Comparison of ENCODE assay signal across 18 cellular contexts in genomic region chr21:46604329-46604974, GRCh38. TPM values are rescaled to one million over a fixed set of nuclear protein-coding genes. Genes with fewer than 3 reads are reported as not detected.
A peak's percentile ranks its signal among the peaks of the same experiment; 100 is the strongest.
DNase-seq lines count a peak whose midpoint lies in the region; ATAC-seq and TF ChIP-seq lines count a peak whose summit lies in the region.
"Had no signal": no experiment of that assay in that cellular context is flagged by ENCODE, and none has a peak within 500 bp of the region (broad histone marks: within the 10 kb centered on the region; RNA-seq: fewer than 3 reads in every experiment).

No MANE protein-coding gene starts in this region.

- no peak for TF ChIP-seq CTCF in CD14-positive monocyte (IDR thresholded peaks at IDR 0.05)
- TF ChIP-seq CTCF in HEK293 (tag by site-specific recombination; IDR thresholded peaks at IDR 0.05) = no peak

- intact Hi-C loops in CD14-positive monocyte (cut with micrococcal nuclease) = no loop called here
- intact Hi-C loops in naive thymus-derived CD4-positive, alpha-beta T cell (cut with micrococcal nuclease) = no loop called here

- H3K4me1 ChIP-seq in HEK293 (ENCODE audit: control insufficient read depth, insufficient read depth, low read length) = no peaks in the 10 kb centered on the region; the same call in 1 of the 2 replicates
- H3K4me1 ChIP-seq in naive thymus-derived CD4-positive, alpha-beta T cell (ENCODE audit: control insufficient read depth in 2 of 2, insufficient read depth in 2 of 2, low read length in 2 of 2) = peaks cover 25 to 36% of the 10 kb centered on the region in 2 donors

- peaks cover 0 to 2% (median 0%) of the 10 kb centered on the region in 3 donors for H3K27me3 Mint-ChIP-seq in CD14-positive monocyte (ENCODE audit: low read depth in 3 of 3)
- peaks cover 0 to 1% (median 0%) of the 10 kb centered on the region in 5 donors for H3K27me3 Mint-ChIP-seq in naive thymus-derived CD4-positive, alpha-beta T cell

- no peaks in the 10 kb centered on the region for H3K36me3 ChIP-seq in HEK293 (ENCODE audit: control insufficient read depth in 2 of 2, insufficient read depth in 1 of 2, low read length in 2 of 2)
- H3K36me3 ChIP-seq in naive thymus-derived CD4-positive, alpha-beta T cell (ENCODE audit: control insufficient read depth in 2 of 3, insufficient read depth in 3 of 3, low read length in 3 of 3) = no peaks in the 10 kb centered on the region

- H3K27ac ChIP-seq in HEK293 (ENCODE audit: extremely low read depth, low read depth, low read length) = no peak overlapping the region
- peak overlapping the region; percentile 96 for H3K27ac ChIP-seq in angular gyrus (ENCODE audit: low read depth, low read length)
- H3K27ac ChIP-seq in naive thymus-derived CD4-positive, alpha-beta T cell (ENCODE audit: low read depth, low read length) = peak overlapping the region; percentile 14

- H3K27ac Mint-ChIP-seq in CD14-positive monocyte = peak overlapping the region in 4 of 7 donors; percentile 40 to 77 (median 58)
- peak overlapping the region; percentile 53 to 90 (median 82) for H3K27ac Mint-ChIP-seq in naive thymus-derived CD4-positive, alpha-beta T cell
- H3K27ac Mint-ChIP-seq: B cell had no signal

- no peak for ATAC-seq in naive thymus-derived CD4-positive, alpha-beta T cell
- ATAC-seq in HG03108 (IDR thresholded peaks at IDR 0.05; ENCODE audit: unreplicated experiment) = no peak
- no peak for ATAC-seq in GM21367 (IDR thresholded peaks at IDR 0.05; ENCODE audit: unreplicated experiment)
- ATAC-seq in GM19452 (IDR thresholded peaks at IDR 0.05; ENCODE audit: unreplicated experiment) = no peak
- ATAC-seq in HG03196 (IDR thresholded peaks at IDR 0.05; ENCODE audit: unreplicated experiment) = no peak

- H3K4me1 Mint-ChIP-seq in CD14-positive monocyte = peaks cover 47% of the 10 kb centered on the region
- peaks cover 34 to 88% (median 71%) of the 10 kb centered on the region in 7 donors for H3K4me1 Mint-ChIP-seq in naive thymus-derived CD4-positive, alpha-beta T cell

- no peak overlapping the region for H3K4me3 Mint-ChIP-seq in CD14-positive monocyte
- H3K4me3 Mint-ChIP-seq in naive thymus-derived CD4-positive, alpha-beta T cell = peak overlapping the region in 8 of 10 donors; percentile 37 to 88 (median 72)
- H3K4me3 Mint-ChIP-seq: B cell had no signal

- no peak overlapping the region for H3K4me3 ChIP-seq in HEK293 (ENCODE audit: low read depth, low read length)
- H3K4me3 ChIP-seq in naive thymus-derived CD4-positive, alpha-beta T cell (ENCODE audit: low read length) = no peak overlapping the region
- H3K4me3 ChIP-seq: lung, smooth muscle cell had no signal

- no peaks in the 10 kb centered on the region for H3K36me3 Mint-ChIP-seq in CD14-positive monocyte
- H3K36me3 Mint-ChIP-seq in naive thymus-derived CD4-positive, alpha-beta T cell = no peaks in the 10 kb centered on the region

- no peaks in the 10 kb centered on the region for H3K9me3 Mint-ChIP-seq in CD14-positive monocyte
- H3K9me3 Mint-ChIP-seq in naive thymus-derived CD4-positive, alpha-beta T cell = peaks cover 0 to 1% (median 0%) of the 10 kb centered on the region in 11 donors

- POLR2A ChIA-PET in HEK293 (lab: Yijun Ruan, JAX) = no interaction called here
- POLR2A ChIA-PET in naive thymus-derived CD4-positive, alpha-beta T cell (lab: Charles Lee) = interaction anchor here (1.0 to 2.8 kb wide), 4 partner anchors 11 to 38 kb away, joined by 3 to 13 read pairs (median 10); no protein-coding TSS in a partner anchor

- no peaks in the 10 kb centered on the region for H3K9me3 ChIP-seq in HEK293 (ENCODE audit: control insufficient read depth, insufficient read depth, low read depth, low read length)
- no peaks in the 10 kb centered on the region for H3K9me3 ChIP-seq in naive thymus-derived CD4-positive, alpha-beta T cell (ENCODE audit: control insufficient read depth in 2 of 3, low read length in 3 of 3)

- no peak for DNase-seq in CD14-positive monocyte (ENCODE audit: low spot score)
- no peak for DNase-seq in naive thymus-derived CD4-positive, alpha-beta T cell
- DNase-seq: activated CD4-positive, alpha-beta T cell treated with anti-CD3 and anti-CD28 coated beads, Interleukin-2, amount 50 U/mL, for 1 hour; DND-41; effector CD4-positive, alpha-beta T cell; NCI-H2107; Right ventricle myocardium superior; T1000 had no signal

- no peaks in the 10 kb centered on the region for H3K27me3 ChIP-seq in naive thymus-derived CD4-positive, alpha-beta T cell (ENCODE audit: control insufficient read depth in 2 of 2, insufficient read depth in 2 of 2, low read length in 2 of 2)

- CTCF ChIA-PET in HEK293 (lab: Yijun Ruan, JAX) = interaction anchor here (1.5 kb wide), 1 partner anchor 35 kb away, joined by 4 read pairs; no protein-coding TSS in a partner anchor
- CTCF ChIA-PET in naive thymus-derived CD4-positive, alpha-beta T cell (lab: Charles Lee) = interaction anchor here (0.7 kb wide), 1 partner anchor 100 kb away, joined by 3 read pairs; no protein-coding TSS in a partner anchor

TF ChIP-seq in HEK293, 187 proteins besides CTCF, POLR2A, EP300 and RAD21:
- TF ChIP-seq ZNF639 (tag by site-specific recombination; IDR thresholded peaks at IDR 0.05) (no peak), OVOL3 (tag by site-specific recombination; IDR thresholded peaks at IDR 0.05) (no peak), KLF16 (tag by site-specific recombination; IDR thresholded peaks at IDR 0.05) (no peak), GFI1B (tag by site-specific recombination; IDR thresholded peaks at IDR 0.05) (peak; percentile 63), PRDM6 (tag by site-specific recombination; IDR thresholded peaks at IDR 0.05) (no peak)

RNA-seq across cellular contexts. Expression of gene S100B, which starts 0.4 kb away (rescaled TPM):
- 1 to 10 TPM in 1 of 2 donors, under 1 TPM in 1; 0.67 to 1.4 TPM for polyA plus RNA-seq in CD14-positive monocyte
- total RNA-seq in naive thymus-derived CD4-positive, alpha-beta T cell = 1 to 10 TPM in 1 of 5 experiments, under 1 TPM in 4; 0.27 to 2.3 (median 0.95) TPM
- polyA plus RNA-seq in naive thymus-derived CD4-positive, alpha-beta T cell = 1 to 10 TPM; 1.1 to 7.0 TPM
- total RNA-seq: B cell, M059J, smooth muscle cell had no signal
- polyA plus RNA-seq: smooth muscle cell had no signal

RNA-seq across cellular contexts. Expression of gene PRMT2, which starts 31.0 kb away (rescaled TPM):
- polyA plus RNA-seq in CD14-positive monocyte = 10 to 100 TPM; 71.5 to 77.2 TPM
- total RNA-seq in naive thymus-derived CD4-positive, alpha-beta T cell = 100 to 1,000 TPM; 125 to 268 (median 177) TPM
- polyA plus RNA-seq in naive thymus-derived CD4-positive, alpha-beta T cell = 100 to 1,000 TPM; 326 to 377 TPM

Comparison
In these comparisons a context has a peak if more than half of its experiments do, and no peak if none do; other contexts are left out.
1. H3K4me3 Mint-ChIP-seq: peak in naive thymus-derived CD4-positive, alpha-beta T cell (8 of 10); none in CD14-positive monocyte (0 of 2).
2. RNA of gene PRMT2, which starts 31.0 kb away (polyA plus RNA-seq): 326 to 377 TPM in naive thymus-derived CD4-positive, alpha-beta T cell; 71.5 to 77.2 TPM in CD14-positive monocyte; every median in the first group is over 4 times any median in the second.